19 cellular contexts compared by ENCODE assay signal in the genomic region with DNA sequence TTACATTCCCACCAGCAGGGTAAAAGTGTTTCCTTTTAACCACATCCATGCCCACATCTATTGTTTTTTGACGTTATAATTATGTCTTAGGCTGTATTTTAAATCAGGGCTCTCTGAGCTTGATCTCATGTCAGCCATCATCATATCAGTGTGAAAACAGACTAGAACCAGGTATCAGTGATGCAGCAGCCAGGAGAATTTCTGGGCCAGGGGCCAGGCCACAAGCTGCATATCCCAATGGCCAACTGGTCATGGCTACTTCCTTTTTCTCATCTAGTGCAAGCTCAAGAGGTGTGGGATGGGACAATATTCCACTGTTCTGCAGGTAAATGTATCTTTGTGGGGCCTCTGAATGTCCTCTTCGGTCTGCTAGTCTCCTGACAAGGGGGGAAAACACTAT.
DNase-seq lines count a peak whose midpoint lies in the region; ATAC-seq and TF ChIP-seq lines count a peak whose summit lies in the region.
"Had no signal": no experiment of that assay in that cellular context is flagged by ENCODE, and none has a peak within 500 bp of the region (broad histone marks: within the 10 kb centered on the region; RNA-seq: fewer than 3 reads in every experiment).

No MANE protein-coding gene starts in this region.

- peaks cover 10% of the 10 kb centered on the region for H3K4me1 Mint-ChIP-seq in CD14-positive monocyte

- no peaks in the 10 kb centered on the region for H3K27me3 ChIP-seq in skeletal muscle satellite cell (ENCODE audit: control insufficient read depth, insufficient read depth, low read length)

- no peak overlapping the region for H3K4me3 Mint-ChIP-seq in CD14-positive monocyte
- H3K4me3 Mint-ChIP-seq: CD8-positive, alpha-beta memory T cell; naive B cell; stimulated activated naive CD8-positive, alpha-beta T cell treated with anti-CD3 and anti-CD28 coated beads, Interleukin-15, Interleukin-2, amounts not matched to agents 100 ng/mL and 50 ng/mL, for 24 hours had no signal

- peak; percentile 48 for DNase-seq in EH (ENCODE audit: low read depth)
- peak; percentile 40 for DNase-seq in RPMI7951 (ENCODE audit: low read depth)
- DNase-seq in left ventricle myocardium superior = peak; percentile 60
- DNase-seq in NCI-H526 (lab: John Stamatoyannopoulos, UW) = no peak
- DNase-seq in CD14-positive monocyte (ENCODE audit: low spot score) = no peak
- DNase-seq: activated CD4-positive, alpha-beta T cell treated with anti-CD3 and anti-CD28 coated beads for 48 hours; activated naive CD4-positive, alpha-beta T cell; aorta; CD8-positive, alpha-beta memory T cell; MM.1S; naive B cell; NCI-H187 treated with DMSO at 0.1 percent for 48 hours; NCI-H524 treated with DMSO at 0.1 percent for 48 hours; PC-9; posterior cingulate gyrus had no signal

- peaks cover 52% of the 10 kb centered on the region for H3K4me1 ChIP-seq in skeletal muscle satellite cell (ENCODE audit: control insufficient read depth, insufficient read depth, low read length)

- no peaks in the 10 kb centered on the region for H3K36me3 Mint-ChIP-seq in CD14-positive monocyte

- no peaks in the 10 kb centered on the region for H3K9me3 Mint-ChIP-seq in CD14-positive monocyte
- H3K9me3 Mint-ChIP-seq: CD8-positive, alpha-beta memory T cell had no signal

- peak; percentile 42 for ATAC-seq in left ventricle myocardium superior
- ATAC-seq in HG03135 (IDR thresholded peaks at IDR 0.05; ENCODE audit: unreplicated experiment) = no peak
- ATAC-seq in HG03280 (IDR thresholded peaks at IDR 0.05; ENCODE audit: unreplicated experiment) = no peak

- no peak for TF ChIP-seq CTCF in CD14-positive monocyte (IDR thresholded peaks at IDR 0.05)

- H3K9me3 ChIP-seq in skeletal muscle satellite cell (replicated peaks; ENCODE audit: low read length) = no peaks in the 10 kb centered on the region

- intact Hi-C loops in left ventricle myocardium superior (cut with micrococcal nuclease) (no loop called here), CD14-positive monocyte (cut with micrococcal nuclease) (no loop called here)

- H3K4me2 ChIP-seq in skeletal muscle satellite cell (ENCODE audit: low read length) = no peak overlapping the region
- H3K4me2 ChIP-seq: PC-9 had no signal

- H3K27me3 Mint-ChIP-seq in CD14-positive monocyte (ENCODE audit: low read depth in 3 of 3) = no peaks in the 10 kb centered on the region
- H3K27me3 Mint-ChIP-seq: CD8-positive, alpha-beta memory T cell; naive B cell; stimulated activated naive CD8-positive, alpha-beta T cell treated with anti-CD3 and anti-CD28 coated beads, Interleukin-15, Interleukin-2, amounts not matched to agents 100 ng/mL and 50 ng/mL, for 24 hours had no signal

- H3K27ac Mint-ChIP-seq in CD14-positive monocyte = no peak overlapping the region
- H3K27ac Mint-ChIP-seq: CD8-positive, alpha-beta memory T cell; naive B cell; stimulated activated naive CD8-positive, alpha-beta T cell treated with anti-CD3 and anti-CD28 coated beads, Interleukin-15, Interleukin-2, amounts not matched to agents 100 ng/mL and 50 ng/mL, for 24 hours had no signal

- H3K9ac ChIP-seq in skeletal muscle satellite cell (ENCODE audit: low read depth, low read length) = peak overlapping the region; percentile 68

- H3K36me3 ChIP-seq in skeletal muscle satellite cell (ENCODE audit: insufficient read depth, low read length) = no peaks in the 10 kb centered on the region

- no peak overlapping the region for H3K4me3 ChIP-seq in skeletal muscle satellite cell (ENCODE audit: low read length)
- H3K4me3 ChIP-seq: PC-9 had no signal

Comparison
In these comparisons a context has a peak if more than half of its experiments do, and no peak if none do; other contexts are left out.
1. DNase-seq: peak in EH (single experiment), RPMI7951 (single experiment) and left ventricle myocardium superior (single experiment); none in NCI-H526 (0 of 2) and CD14-positive monocyte (single experiment).